In the genomic region with DNA sequence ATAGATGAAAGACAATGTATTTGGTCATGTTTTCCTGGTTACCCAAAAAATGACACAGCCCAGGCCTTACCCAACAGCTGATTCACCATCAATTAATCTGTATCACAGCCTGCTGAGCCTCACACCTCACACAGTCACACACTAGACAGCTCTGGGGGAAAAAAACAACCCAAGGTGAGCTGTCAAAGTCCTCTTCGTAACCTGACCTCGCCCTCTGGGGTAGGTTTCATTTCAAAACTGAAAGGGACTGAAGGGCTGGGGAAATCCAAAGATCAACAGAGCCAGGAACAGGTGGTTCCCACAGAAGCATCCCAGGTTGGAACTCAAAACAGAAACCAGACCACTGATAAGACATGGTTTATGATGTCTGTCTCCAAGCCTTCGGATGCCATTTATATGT, we compare ENCODE assay signal across 8 cellular contexts.
DNase-seq lines count a peak whose midpoint lies in the region; ATAC-seq lines count a peak whose summit lies in the region.

No MANE protein-coding gene starts in this region.

- DNase-seq in activated CD4-positive, CD25-positive, alpha-beta regulatory T cell treated with anti-CD3 and anti-CD28 coated beads, Interleukin-2, amount 50 U/mL, for 16 hours (ENCODE audit: low read depth, low spot score): peak; percentile 61
- DNase-seq in stimulated activated CD4-positive, alpha-beta T cell treated with anti-CD3 and anti-CD28 coated beads, Interleukin-1b, Interleukin-23, amount 100 ng/mL, for 48 hours: peak; percentile 88
- no peak for DNase-seq in COR-L47 (lab: John Stamatoyannopoulos, UW)
- no peak for DNase-seq in OCI-M1 (lab: John Stamatoyannopoulos, UW)
- DNase-seq in retina: no peak

- H3K9me3 Mint-ChIP-seq in dendritic cell treated with granulocyte-macrophage colony-stimulating factor and Interleukin-4, amounts not matched to agents 40 ng/mL and 50 ng/mL, for 4 days: no peaks in the 10 kb centered on the region

- intact Hi-C loops in dendritic cell treated with granulocyte-macrophage colony-stimulating factor and Interleukin-4, amounts not matched to agents 40 ng/mL and 50 ng/mL, for 4 days (cut with micrococcal nuclease): no loop called here

- peak overlapping the region; percentile 90 for H3K27ac Mint-ChIP-seq in dendritic cell treated with granulocyte-macrophage colony-stimulating factor and Interleukin-4, amounts not matched to agents 40 ng/mL and 50 ng/mL, for 4 days

- no peak overlapping the region for H3K4me3 Mint-ChIP-seq in dendritic cell treated with granulocyte-macrophage colony-stimulating factor and Interleukin-4, amounts not matched to agents 40 ng/mL and 50 ng/mL, for 4 days

- ATAC-seq in GM18508 (IDR thresholded peaks at IDR 0.05; ENCODE audit: insufficient read depth, unreplicated experiment) (peak; percentile 49), HG02885 (IDR thresholded peaks at IDR 0.05; ENCODE audit: poor library complexity, unreplicated experiment) (peak; percentile 74)

- H3K27me3 Mint-ChIP-seq in dendritic cell treated with granulocyte-macrophage colony-stimulating factor and Interleukin-4, amounts not matched to agents 40 ng/mL and 50 ng/mL, for 4 days: no peaks in the 10 kb centered on the region

- peaks cover 47% of the 10 kb centered on the region for H3K36me3 Mint-ChIP-seq in dendritic cell treated with granulocyte-macrophage colony-stimulating factor and Interleukin-4, amounts not matched to agents 40 ng/mL and 50 ng/mL, for 4 days (ENCODE audit: low read depth)

- H3K4me1 Mint-ChIP-seq in dendritic cell treated with granulocyte-macrophage colony-stimulating factor and Interleukin-4, amounts not matched to agents 40 ng/mL and 50 ng/mL, for 4 days (ENCODE audit: low read depth): peaks cover 38% of the 10 kb centered on the region

Comparison
In these comparisons a context has a peak if more than half of its experiments do, and no peak if none do; other contexts are left out.
1. DNase-seq: peak in activated CD4-positive, CD25-positive, alpha-beta regulatory T cell treated with anti-CD3 and anti-CD28 coated beads, Interleukin-2, amount 50 U/mL, for 16 hours (single experiment) and stimulated activated CD4-positive, alpha-beta T cell treated with anti-CD3 and anti-CD28 coated beads, Interleukin-1b, Interleukin-23, amount 100 ng/mL, for 48 hours (single experiment); none in COR-L47 (single experiment), OCI-M1 (single experiment) and retina (single experiment).